18 cellular contexts compared by ENCODE assay signal in the genomic region with DNA sequence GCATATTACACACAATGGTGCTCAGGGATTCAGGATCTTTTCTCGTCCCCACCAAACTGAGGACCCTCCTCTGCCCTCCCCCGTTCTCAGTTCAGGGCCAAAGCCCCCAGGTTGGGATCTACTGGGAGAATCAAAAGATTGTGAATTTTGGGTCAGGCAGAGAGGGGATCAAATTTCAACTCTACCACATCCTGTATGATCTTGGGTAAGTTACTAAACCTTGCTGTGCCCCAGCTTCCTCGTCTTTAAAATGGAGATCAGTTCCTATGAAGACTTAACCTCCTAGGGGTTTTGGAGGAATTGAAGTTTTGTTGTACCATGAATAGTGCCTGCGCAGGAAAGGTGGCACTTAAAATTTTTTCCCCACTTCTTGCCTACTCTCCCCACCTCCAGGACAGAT.
A peak's percentile ranks its signal among the peaks of the same experiment; 100 is the strongest.
DNase-seq lines count a peak whose midpoint lies in the region; FAIRE-seq and TF ChIP-seq lines count a peak whose summit lies in the region.
"Had no signal": no experiment of that assay in that cellular context is flagged by ENCODE, and none has a peak within 500 bp of the region (broad histone marks: within the 10 kb centered on the region; RNA-seq: fewer than 3 reads in every experiment).

No MANE protein-coding gene starts in this region.

- H3K4me3 ChIP-seq in HUES64 (ENCODE audit: low read length) = no peak overlapping the region; the same call in 1 of the 2 replicates
- H3K4me3 ChIP-seq in H1 (ENCODE audit: extremely low read depth in 1 of 4, insufficient read depth in 2 of 4, low read depth in 3 of 4, low read length in 4 of 4) = peak overlapping the region in 1 of 4 experiments; percentile 15; a peak in 1 of 8 replicates
- no peak overlapping the region for H3K4me3 ChIP-seq in mesodermal cell (ENCODE audit: extremely low read depth, insufficient read depth, low read length, poor library complexity, severe bottlenecking)
- no peak overlapping the region for H3K4me3 ChIP-seq in transverse colon
- H3K4me3 ChIP-seq in Peyer's patch = no peak overlapping the region

- no peak for FAIRE-seq in H1 (lab: Jason Lieb, UNC)
- FAIRE-seq: A204.1, GM19239 had no signal

- no peak overlapping the region for H2BK12ac ChIP-seq in H1 (ENCODE audit: low read depth, low read length)

- H2AK5ac ChIP-seq in H1 (ENCODE audit: low read depth, low read length) = no peak overlapping the region

- H3K23ac ChIP-seq in H1 (ENCODE audit: insufficient read length) = no peak overlapping the region

- H3K9me3 ChIP-seq in HUES64 (ENCODE audit: insufficient read depth, low read depth, low read length) = no peaks in the 10 kb centered on the region
- no peaks in the 10 kb centered on the region for H3K9me3 ChIP-seq in H1 (ENCODE audit: insufficient read depth in 2 of 2, low read depth in 1 of 2, low read length in 1 of 2)
- no peaks in the 10 kb centered on the region for H3K9me3 ChIP-seq in mesodermal cell (ENCODE audit: control insufficient read depth, low read length)
- no peaks in the 10 kb centered on the region for H3K9me3 ChIP-seq in transverse colon
- H3K9me3 ChIP-seq in Peyer's patch = no peaks in the 10 kb centered on the region

- intact Hi-C loops in transverse colon (cut with DNase I; ENCODE audit: low total_unique reads) = no loop called here

- H4K91ac ChIP-seq in H1 (replicated peaks; ENCODE audit: insufficient read length, low read length) = no peak overlapping the region

- no peak overlapping the region for H3K14ac ChIP-seq in H1 (ENCODE audit: insufficient read length)

- CTCF ChIA-PET in H1 (lab: Charles Lee; ENCODE audit: partially characterized antibody) = interaction anchor here (0.8 to 1.8 kb wide), 5 partner anchors 9 to 19 kb away, joined by 3 to 5 read pairs (median 3); no protein-coding TSS in a partner anchor

- DNase-seq in ACHN (peak; percentile 12), H1 (ENCODE audit: low read depth in 1 of 2, low spot score in 2 of 2) (no peak), transverse colon (no peak), hypothalamus (lab: John Stamatoyannopoulos, UW) (no peak), Peyer's patch (no peak), foreskin melanocyte (no peak)
- DNase-seq: activated CD4-positive, CD25-positive, alpha-beta regulatory T cell treated with anti-CD3 and anti-CD28 coated beads, Interleukin-2, amount 50 U/mL, for 72 hours; CD4-positive, CD25-positive, alpha-beta regulatory T cell; central memory CD4-positive, alpha-beta T cell; effector memory CD4-positive, alpha-beta T cell; MV-4-11; NCI-H2029; SIG-M5; T-helper 9 cell had no signal

- POLR2A ChIA-PET in H1 (lab: Charles Lee; ENCODE audit: partially characterized antibody) = interaction anchor here (0.7 to 2.8 kb wide), 5 partner anchors 14 to 52 kb away, joined by 3 to 13 read pairs (median 4); no protein-coding TSS in a partner anchor

- peak overlapping the region; percentile 72; the same call in 1 of the 2 replicates for H2BK5ac ChIP-seq in H1 (ENCODE audit: low read depth, low read length)

- peaks cover 3% of the 10 kb centered on the region; the same call in 1 of the 2 replicates for H3K79me1 ChIP-seq in H1 (ENCODE audit: low read depth, low read length)

- TF ChIP-seq CTCF in H1 (IDR thresholded peaks at IDR 0.05; ENCODE audit: control extremely low read depth in 1 of 3, insufficient read depth in 1 of 3, low read depth in 1 of 3, low read length in 3 of 3) = no peak
- TF ChIP-seq CTCF in transverse colon (IDR thresholded peaks at IDR 0.05) = no peak
- no peak for TF ChIP-seq CTCF in Peyer's patch (IDR thresholded peaks at IDR 0.05)

- TF ChIP-seq EP300 in H1 (IDR thresholded peaks at IDR 0.05; ENCODE audit: borderline replicate concordance in 1 of 2, low read depth in 2 of 2, low read length in 2 of 2) (no peak), transverse colon (IDR thresholded peaks at IDR 0.05; ENCODE audit: low read depth) (no peak)

- peaks cover 34% of the 10 kb centered on the region for H3K4me1 ChIP-seq in HUES64 (ENCODE audit: insufficient read depth, low read length)
- H3K4me1 ChIP-seq in H1 (replicated peaks in 1 of 4; ENCODE audit: control insufficient read depth in 3 of 4, insufficient read depth in 4 of 4, low read length in 3 of 4) = peaks cover 13 to 34% (median 22%) of the 10 kb centered on the region in 4 experiments; a peak in 6 of 7 replicates
- H3K4me1 ChIP-seq in mesodermal cell (ENCODE audit: control insufficient read depth, insufficient read depth, low read length, poor library complexity, severe bottlenecking) = peaks cover 36% of the 10 kb centered on the region
- no peaks in the 10 kb centered on the region for H3K4me1 ChIP-seq in transverse colon
- H3K4me1 ChIP-seq in Peyer's patch = no peaks in the 10 kb centered on the region

- no peak overlapping the region for H4K8ac ChIP-seq in H1 (ENCODE audit: extremely low read depth, insufficient read depth, low read length)

- no peak overlapping the region for H4K5ac ChIP-seq in H1 (ENCODE audit: insufficient read length, low read depth, low read length)

- H3K79me2 ChIP-seq in H1 (ENCODE audit: control insufficient read depth in 1 of 2, insufficient read depth in 2 of 2, low read length in 2 of 2) = peaks cover 3 to 91% of the 10 kb centered on the region in 2 experiments

- no peak overlapping the region for H3K4ac ChIP-seq in H1 (replicated peaks; ENCODE audit: insufficient read length, low read depth, low read length)

- H3K27me3 ChIP-seq in HUES64 (ENCODE audit: insufficient read depth, low read length) = no peaks in the 10 kb centered on the region
- no peaks in the 10 kb centered on the region for H3K27me3 ChIP-seq in H1 (replicated peaks in 1 of 4; ENCODE audit: control insufficient read depth in 3 of 4, extremely low read depth in 1 of 4, insufficient read depth in 3 of 4, low read length in 3 of 4)
- no peaks in the 10 kb centered on the region for H3K27me3 ChIP-seq in transverse colon
- no peaks in the 10 kb centered on the region for H3K27me3 ChIP-seq in Peyer's patch

- no peak overlapping the region for H2AFZ ChIP-seq in H1 (ENCODE audit: low read length)

- no peak for TF ChIP-seq RAD21 in H1 (IDR thresholded peaks at IDR 0.05 in 1 of 2, conservative IDR thresholded peaks at IDR 0.05 in 1 of 2; ENCODE audit: low read depth in 2 of 2, low read length in 2 of 2)

- no peak overlapping the region for H2BK120ac ChIP-seq in H1 (replicated peaks; ENCODE audit: low read depth, low read length)

- no peak overlapping the region; the same call in 1 of the 2 replicates for H3K9ac ChIP-seq in HUES64 (ENCODE audit: low read depth, low read length)
- peak overlapping the region in 1 of 4 experiments; percentile 14; a peak in 1 of 7 replicates for H3K9ac ChIP-seq in H1 (replicated peaks in 1 of 4; ENCODE audit: extremely low read depth in 1 of 4, low read depth in 3 of 4, low read length in 3 of 4)

- H3K27ac ChIP-seq in HUES64 (ENCODE audit: low read depth, low read length) (peak overlapping the region; percentile 87), H1 (ENCODE audit: low read depth, low read length) (no peak overlapping the region), mesodermal cell (ENCODE audit: low read depth, low read length, severe bottlenecking) (peak overlapping the region; percentile 97), transverse colon (peak overlapping the region in 2 of 4 donors; percentile 14 to 37), Peyer's patch (no peak overlapping the region)

- in situ Hi-C loops in ACHN (cut with HindIII; ENCODE audit: low pct_ligation_motif_present, low pct_unique_long_range_greater_than_20kb, low sequenced_read_pairs) = no loop called here
- in situ Hi-C loops in transverse colon (cut with MboI; ENCODE audit: low pct_ligation_motif_present in 1 of 4, low pct_unique_long_range_greater_than_20kb in 1 of 4, low sequenced_read_pairs in 3 of 4) = no loop called here

- peaks cover 2 to 5% of the 10 kb centered on the region in 2 experiments for H4K20me1 ChIP-seq in H1 (replicated peaks in 1 of 2; ENCODE audit: control insufficient read depth in 1 of 2, insufficient read depth in 2 of 2, low read length in 2 of 2)

- no peak overlapping the region for H2BK20ac ChIP-seq in H1 (ENCODE audit: low read length)

- peak overlapping the region; percentile 48 to 50 for H3K4me2 ChIP-seq in H1 (ENCODE audit: insufficient read depth in 1 of 2, low read depth in 2 of 2, low read length in 2 of 2)

- no peaks in the 10 kb centered on the region for H3K23me2 ChIP-seq in H1 (ENCODE audit: low read depth, low read length)

- WGBS in HUES64 = 14% methylated on average over 2 of the region's 4 CpGs
- 30% methylated on average over 4 of the region's 4 CpGs; no CpG with 5 or more reads in 1 of the 2 experiments for WGBS in H1 (ENCODE audit: extremely low coverage in 1 of 2, insufficient coverage in 1 of 2, insufficient read length in 1 of 2, insufficient replicate concordance in 2 of 2, low coverage in 1 of 2, low lambda C conversion rate in 2 of 2, missing lambda C conversion rate in 1 of 2), 2 experiments
- WGBS in mesodermal cell (ENCODE audit: insufficient coverage in 2 of 2), 2 experiments = no CpG with 5 or more reads among the region's 4 CpGs
- 87 to 92% methylated on average over 2 to 4 of the region's 4 CpGs for WGBS in transverse colon (ENCODE audit: low coverage in 1 of 2), 2 donors

- no peak overlapping the region for H3K56ac ChIP-seq in H1 (replicated peaks; ENCODE audit: insufficient read length, low read depth, low read length)

- H2BK15ac ChIP-seq in H1 (ENCODE audit: low read length) = no peak overlapping the region

- H3K36me3 ChIP-seq in HUES64 (ENCODE audit: insufficient read depth, low read length) (no peaks in the 10 kb centered on the region), H1 (ENCODE audit: control insufficient read depth in 2 of 4, insufficient read depth in 4 of 4, low read length in 3 of 4) (no peaks in the 10 kb centered on the region; a peak in 1 of 8 replicates), mesodermal cell (ENCODE audit: control insufficient read depth, insufficient read depth, low read length) (peaks cover 60% of the 10 kb centered on the region), transverse colon (no peaks in the 10 kb centered on the region), Peyer's patch (no peaks in the 10 kb centered on the region)

- TF ChIP-seq POLR2A in H1 (IDR thresholded peaks at IDR 0.05; ENCODE audit: control extremely low read depth in 1 of 2, low read depth in 2 of 2, low read length in 2 of 2) = no peak
- no peak for TF ChIP-seq POLR2A in transverse colon (IDR thresholded peaks at IDR 0.05)
- no peak for TF ChIP-seq POLR2A in Peyer's patch (IDR thresholded peaks at IDR 0.05)

- peak overlapping the region; percentile 10; the same call in 1 of the 2 replicates for H3K18ac ChIP-seq in H1 (ENCODE audit: extremely low read depth, low read length)

TF ChIP-seq in H1, 55 proteins besides CTCF, POLR2A, EP300 and RAD21:
- no peak for TF ChIP-seq BRCA1 (IDR thresholded peaks at IDR 0.05; ENCODE audit: low read depth, low read length)
- no peak for TF ChIP-seq NRF1 (IDR thresholded peaks at IDR 0.05; ENCODE audit: low read depth, low read length)
- TF ChIP-seq JUND (IDR thresholded peaks at IDR 0.05; ENCODE audit: low read length) = no peak
- TF ChIP-seq CBX8 (IDR thresholded peaks at IDR 0.05; ENCODE audit: borderline replicate concordance, low read depth, low read length) = no peak

Comparison
In these comparisons a context has a peak if more than half of its experiments do, and no peak if none do; other contexts are left out.
1. H3K27ac ChIP-seq: peak in HUES64 (single experiment) and mesodermal cell (single experiment); none in H1 (single experiment) and Peyer's patch (0 of 4).